17 cellular contexts compared by ENCODE assay signal in genomic region chr22:46776486-46776826, GRCh38. TPM values are rescaled to one million over a fixed set of nuclear protein-coding genes. Genes with fewer than 3 reads are reported as not detected.
DNase-seq lines count a peak whose midpoint lies in the region; ATAC-seq, FAIRE-seq and TF ChIP-seq lines count a peak whose summit lies in the region.
"Had no signal": no experiment of that assay in that cellular context is flagged by ENCODE, and none has a peak within 500 bp of the region (broad histone marks: within the 10 kb centered on the region; RNA-seq: fewer than 3 reads in every experiment).

No MANE protein-coding gene starts in this region.

- H3K9me3 ChIP-seq in Karpas-422 (ENCODE audit: low read length) (no peaks in the 10 kb centered on the region), GM12878 (replicated peaks; ENCODE audit: control insufficient read depth, insufficient read depth, low read length) (no peaks in the 10 kb centered on the region), smooth muscle cell (replicated peaks; ENCODE audit: low read depth) (no peaks in the 10 kb centered on the region)
- H3K9me3 ChIP-seq: gastrocnemius medialis, SJSA1, transverse colon had no signal

- H3K4me3 ChIP-seq in Karpas-422 (ENCODE audit: low read length) (peak overlapping the region; percentile 68), GM12878 (peak overlapping the region; percentile 73), smooth muscle cell (no peak overlapping the region)
- H3K4me3 ChIP-seq: dorsolateral prefrontal cortex, gastrocnemius medialis, SJSA1, transverse colon had no signal

- no peak overlapping the region for H2AFZ ChIP-seq in Karpas-422 (ENCODE audit: low read length)
- no peak overlapping the region for H2AFZ ChIP-seq in GM12878 (ENCODE audit: control insufficient read depth, low read depth, low read length)
- H2AFZ ChIP-seq in smooth muscle cell (ENCODE audit: low read depth), result no peak overlapping the region

- no peak for TF ChIP-seq POLR2A in GM12878 (IDR thresholded peaks at IDR 0.05; ENCODE audit: low read depth, low read length)

- no peaks in the 10 kb centered on the region for H3K9me2 ChIP-seq in Karpas-422 (replicated peaks; ENCODE audit: insufficient read depth, low read length)

- DNase-seq in T-helper 1 cell, result no peak
- peak; percentile 54 for DNase-seq in Karpas-422
- no peak for DNase-seq in GM12878 (ENCODE audit: low read depth, low spot score)
- DNase-seq in natural killer cell, result no peak
- DNase-seq in smooth muscle cell (lab: John Stamatoyannopoulos, UW; ENCODE audit: unreplicated experiment), result no peak
- DNase-seq in NCI-H82 treated with DMSO at 0.1 percent for 48 hours (lab: John Stamatoyannopoulos, UW; ENCODE audit: unreplicated experiment), result no peak
- DNase-seq in effector CD8-positive, alpha-beta T cell (lab: John Stamatoyannopoulos, UW), result no peak
- DNase-seq: activated CD4-positive, alpha-beta T cell treated with anti-CD3 and anti-CD28 coated beads for 4 hours; amygdala; DMS53; gastrocnemius medialis; IMR-90; NCI-H1436; transverse colon had no signal

- no peak for TF ChIP-seq RAD21 in GM12878 (IDR thresholded peaks at IDR 0.05; ENCODE audit: insufficient read depth, low read depth, low read length)

- SMC1A ChIA-PET in GM12878 (lab: Charles Lee; ENCODE audit: uncharacterized antibody, unreplicated experiment), result interaction anchor here (0.7 to 5.9 kb wide), 4 partner anchors 12 to 30 kb away, joined by 3 to 72 read pairs (median 7); partner anchors contain the start of gene TBC1D22A

- H3K36me3 Mint-ChIP-seq in T-helper 1 cell treated with Interleukin-12 subunit alpha and Interleukin-12 subunit beta and Interleukin-4 antibody, amounts not matched to agents 30 μg/mL and 1 μg/mL, for 36 hours (ENCODE audit: low read depth), result peaks cover 4% of the 10 kb centered on the region
- no peaks in the 10 kb centered on the region for H3K36me3 Mint-ChIP-seq in natural killer cell

- 2% methylated on average over 6 of the region's 6 CpGs for WGBS in GM12878 (ENCODE audit: insufficient coverage, insufficient replicate concordance, low lambda C conversion rate, missing lambda C conversion rate)
- 84% methylated on average over 6 of the region's 6 CpGs for WGBS in smooth muscle cell (ENCODE audit: low lambda C conversion rate)

- POLR2A ChIA-PET in GM12878 (lab: Charles Lee), result interaction anchor here (5.2 kb wide), 1 partner anchor 12 kb away, joined by 56 read pairs; the partner anchor contains the start of gene TBC1D22A

- H3K9ac ChIP-seq in Karpas-422 (ENCODE audit: low read length) (peak overlapping the region; percentile 76), GM12878 (ENCODE audit: control insufficient read depth, insufficient read depth, low read length) (peak overlapping the region; percentile 59), smooth muscle cell (ENCODE audit: low read depth) (no peak overlapping the region)

- FAIRE-seq in GM12878 (lab: Jason Lieb, UNC), result no peak

- H3K27me3 Mint-ChIP-seq in T-helper 1 cell treated with Interleukin-12 subunit alpha and Interleukin-12 subunit beta and Interleukin-4 antibody, amounts not matched to agents 30 μg/mL and 1 μg/mL, for 36 hours (ENCODE audit: low read depth), result no peaks in the 10 kb centered on the region
- H3K27me3 Mint-ChIP-seq in natural killer cell (ENCODE audit: low read depth in 2 of 2), result no peaks in the 10 kb centered on the region

- H3K4me1 ChIP-seq in Karpas-422 (ENCODE audit: low read length) (peaks cover 67% of the 10 kb centered on the region), GM12878 (ENCODE audit: control insufficient read depth, insufficient read depth, low read length) (peaks cover 51% of the 10 kb centered on the region), smooth muscle cell (ENCODE audit: low read depth) (no peaks in the 10 kb centered on the region)

- peak overlapping the region; percentile 85 for H3K27ac Mint-ChIP-seq in T-helper 1 cell treated with Interleukin-12 subunit alpha and Interleukin-12 subunit beta and Interleukin-4 antibody, amounts not matched to agents 30 μg/mL and 1 μg/mL, for 36 hours
- H3K27ac Mint-ChIP-seq in natural killer cell, result peak overlapping the region; percentile 68 to 87

- intact Hi-C loops in GM12878 (cut with micrococcal nuclease; ENCODE audit: unreplicated experiment), result loop anchor here (10.0 kb wide), 1 partner anchor 182 kb away; no protein-coding TSS in a partner anchor
- intact Hi-C loops in natural killer cell (cut with micrococcal nuclease), result no loop called here

- no peak for TF ChIP-seq CTCF in GM12878 (IDR thresholded peaks at IDR 0.05 in 2 of 3, conservative IDR thresholded peaks at IDR 0.05 in 1 of 3; ENCODE audit: control insufficient read depth in 2 of 3, extremely low read depth in 1 of 3, insufficient read depth in 1 of 3, low read depth in 3 of 3, low read length in 3 of 3)
- TF ChIP-seq CTCF in natural killer cell (IDR thresholded peaks at IDR 0.05), result no peak
- TF ChIP-seq CTCF in smooth muscle cell (IDR thresholded peaks at IDR 0.05; ENCODE audit: borderline replicate concordance, insufficient read depth, poor library complexity, severe bottlenecking), result no peak

- H3K4me2 ChIP-seq in Karpas-422 (ENCODE audit: low read depth, low read length, poor library complexity, severe bottlenecking) (peak overlapping the region; percentile 81), GM12878 (ENCODE audit: control insufficient read depth, insufficient read depth) (peak overlapping the region; percentile 75), smooth muscle cell (no peak overlapping the region)

- no peaks in the 10 kb centered on the region for H3F3A ChIP-seq in smooth muscle cell (ENCODE audit: low read depth)

- ATAC-seq in GM12878 (no peak), natural killer cell (peak in 1 of 3 donors; percentile 22)
- ATAC-seq: gastrocnemius medialis had no signal

- no peaks in the 10 kb centered on the region for H3K27me3 ChIP-seq in Karpas-422 (ENCODE audit: low read length)
- no peaks in the 10 kb centered on the region for H3K27me3 ChIP-seq in GM12878 (replicated peaks in 1 of 2; ENCODE audit: control insufficient read depth in 2 of 2, insufficient read depth in 2 of 2, low read length in 1 of 2)
- no peaks in the 10 kb centered on the region for H3K27me3 ChIP-seq in smooth muscle cell (ENCODE audit: low read depth)
- H3K27me3 ChIP-seq: dorsolateral prefrontal cortex, gastrocnemius medialis, SJSA1, transverse colon had no signal

- no peak for TF ChIP-seq EP300 in GM12878 (IDR thresholded peaks at IDR 0.05; ENCODE audit: borderline replicate concordance in 1 of 2, control insufficient read depth in 1 of 2, low read depth in 2 of 2, low read length in 2 of 2)

- H4K20me1 ChIP-seq in Karpas-422 (ENCODE audit: insufficient read depth, low read depth, low read length) (peaks cover 3% of the 10 kb centered on the region; the same call in 1 of the 2 replicates), GM12878 (ENCODE audit: control insufficient read depth, insufficient read depth) (peaks cover 6% of the 10 kb centered on the region), smooth muscle cell (ENCODE audit: low read depth) (peaks cover 80% of the 10 kb centered on the region)

- H3K9me3 Mint-ChIP-seq in T-helper 1 cell treated with Interleukin-12 subunit alpha and Interleukin-12 subunit beta and Interleukin-4 antibody, amounts not matched to agents 30 μg/mL and 1 μg/mL, for 36 hours, result no peaks in the 10 kb centered on the region
- no peaks in the 10 kb centered on the region for H3K9me3 Mint-ChIP-seq in natural killer cell

- H3K79me2 ChIP-seq in Karpas-422 (ENCODE audit: low read length) (peaks cover 71% of the 10 kb centered on the region), GM12878 (ENCODE audit: control insufficient read depth, insufficient read depth, low read length) (peaks cover 71% of the 10 kb centered on the region), smooth muscle cell (ENCODE audit: low read depth) (peaks cover 43% of the 10 kb centered on the region)

- H3K27ac ChIP-seq in Karpas-422 (ENCODE audit: low read length) (peak overlapping the region; percentile 99), GM12878 (ENCODE audit: control insufficient read depth, insufficient read depth) (peak overlapping the region; percentile 94), smooth muscle cell (ENCODE audit: low read depth) (no peak overlapping the region)
- H3K27ac ChIP-seq: gastrocnemius medialis, SJSA1 had no signal

- CTCF ChIA-PET in GM12878 (lab: Yijun Ruan, JAX), result interaction anchor here (1.2 to 8.2 kb wide), 3 partner anchors 16 to 26 kb away, joined by 3 to 117 read pairs (median 48); partner anchors contain the start of gene TBC1D22A

- in situ Hi-C loops in GM12878 (cut with MboI), result no loop called here

- RAD21 ChIA-PET in GM12878 (lab: Charles Lee; ENCODE audit: unreplicated experiment), result no interaction called here

- H3K4me3 Mint-ChIP-seq in T-helper 1 cell treated with Interleukin-12 subunit alpha and Interleukin-12 subunit beta and Interleukin-4 antibody, amounts not matched to agents 30 μg/mL and 1 μg/mL, for 36 hours, result peak overlapping the region; percentile 62
- H3K4me3 Mint-ChIP-seq in natural killer cell, result peak overlapping the region; percentile 55

- peaks cover 52% of the 10 kb centered on the region for H3K4me1 Mint-ChIP-seq in T-helper 1 cell treated with Interleukin-12 subunit alpha and Interleukin-12 subunit beta and Interleukin-4 antibody, amounts not matched to agents 30 μg/mL and 1 μg/mL, for 36 hours (ENCODE audit: low read depth)
- H3K4me1 Mint-ChIP-seq in natural killer cell, result peaks cover 63 to 69% of the 10 kb centered on the region in 2 donors

- H3K36me3 ChIP-seq in Karpas-422 (ENCODE audit: insufficient read depth, low read length) (peaks cover 4% of the 10 kb centered on the region), GM12878 (ENCODE audit: control insufficient read depth in 2 of 2, insufficient read depth in 2 of 2, low read length in 1 of 2) (peaks cover 2 to 5% of the 10 kb centered on the region in 2 experiments; a peak in 3 of 4 replicates), smooth muscle cell (ENCODE audit: low read depth) (no peaks in the 10 kb centered on the region)
- H3K36me3 ChIP-seq: gastrocnemius medialis, SJSA1, transverse colon had no signal

- no TSS peak for BruUV-seq in GM12878 (replicated peaks; lab: Mats Ljungman, UMichigan)

RNA-seq across cellular contexts. Expression of gene TBC1D22A, which starts 14.0 kb away (rescaled TPM):
- total RNA-seq in Karpas-422 (2014; rRNA removed; shearing (Covaris generic); ENCODE audit: low replicate concordance), result 27.7 and 39.2 TPM in 2 replicates
- total RNA-seq in GM12878 (2013; cell fraction: nucleolus; rRNA removed), result 103 and 120 TPM in 2 replicates
- 25.2 and 27.7 TPM in 2 replicates for total RNA-seq in GM12878 (2014; rRNA removed)
- total RNA-seq in GM12878 (2014; rRNA removed; fragmentation: Illumina TruSeq; extraction: Trizol), result 9.8 and 9.9 TPM in 2 replicates
- 44.7 and 45.5 TPM in 2 replicates for total RNA-seq in GM12878 (2021)
- 16.4 TPM for polyA plus RNA-seq in GM12878 (2011; ENCODE audit: low read depth)
- 30.9 and 41.8 TPM in 2 replicates for polyA plus RNA-seq in GM12878 (2011; rRNA removed)
- 45.0 and 49.5 TPM in 2 replicates for polyA plus RNA-seq in GM12878 (2011; cell fraction: cytosol; rRNA removed)
- 43.1 and 44.1 TPM in 2 replicates for polyA plus RNA-seq in GM12878 (2011; cell fraction: nucleus; rRNA removed)
- polyA plus RNA-seq in GM12878 (2012), result 44.7 and 50.1 TPM in 2 replicates
- 18.6 and 24.1 TPM in 2 replicates for polyA plus RNA-seq in GM12878 (2014; fragmentation: Illumina TruSeq; extraction: Trizol)
- 1 to 10 TPM in 1 of 2 experiments, under 1 TPM in 1; 0.63 to 2.6 TPM for polyA plus RNA-seq in GM12878 (2014; fragmentation: Nextera tagmentation; extraction: Ambion mirVana)
- 30.9 and 35.2 TPM in 2 replicates for polyA plus RNA-seq in GM12878 (2014; rRNA removed)
- polyA plus RNA-seq in GM12878 (2016; fragmentation: Nextera tagmentation; extraction: Ambion mirVana), result 10 to 100 TPM; 27.0 to 32.9 TPM
- 39.3 and 47.8 TPM in 2 replicates for polyA minus RNA-seq in GM12878 (2011; rRNA and poly(A)+ RNA removed)
- 18.0 and 23.3 TPM in 2 replicates for polyA minus RNA-seq in GM12878 (2011; cell fraction: cytosol; rRNA and poly(A)+ RNA removed)
- 34.8 and 46.1 TPM in 2 replicates for polyA minus RNA-seq in GM12878 (2011; cell fraction: nucleus; rRNA and poly(A)+ RNA removed)
- 10 to 100 TPM; 47.4 to 53.7 (median 53.2) TPM for total RNA-seq in natural killer cell
- total RNA-seq in smooth muscle cell, result 7.2 and 12.5 TPM in 2 replicates
- polyA plus RNA-seq in smooth muscle cell, result 14.4 and 19.2 TPM in 2 replicates

RNA-seq across cellular contexts. Expression of gene CERK, which starts 38.4 kb away (rescaled TPM):
- total RNA-seq in Karpas-422 (2014; rRNA removed; shearing (Covaris generic); ENCODE audit: low replicate concordance), result 53.8 and 79.0 TPM in 2 replicates
- 35.5 and 35.9 TPM in 2 replicates for total RNA-seq in GM12878 (2013; cell fraction: nucleolus; rRNA removed)
- total RNA-seq in GM12878 (2014; rRNA removed), result 40.3 and 40.6 TPM in 2 replicates
- total RNA-seq in GM12878 (2014; rRNA removed; fragmentation: Illumina TruSeq; extraction: Trizol), result 30.8 and 32.6 TPM in 2 replicates
- total RNA-seq in GM12878 (2021), result 41.1 and 42.0 TPM in 2 replicates
- 11.5 TPM for polyA plus RNA-seq in GM12878 (2011; ENCODE audit: low read depth)
- polyA plus RNA-seq in GM12878 (2011; rRNA removed), result 25.3 and 27.8 TPM in 2 replicates
- polyA plus RNA-seq in GM12878 (2011; cell fraction: cytosol; rRNA removed), result 28.7 and 34.2 TPM in 2 replicates
- polyA plus RNA-seq in GM12878 (2011; cell fraction: nucleus; rRNA removed), result 14.9 and 21.7 TPM in 2 replicates
- polyA plus RNA-seq in GM12878 (2012), result 18.6 and 19.3 TPM in 2 replicates
- polyA plus RNA-seq in GM12878 (2014; fragmentation: Illumina TruSeq; extraction: Trizol), result 15.3 and 26.8 TPM in 2 replicates
- 1 to 10 TPM; 4.0 to 5.8 TPM for polyA plus RNA-seq in GM12878 (2014; fragmentation: Nextera tagmentation; extraction: Ambion mirVana)
- 39.8 and 46.9 TPM in 2 replicates for polyA plus RNA-seq in GM12878 (2014; rRNA removed)
- polyA plus RNA-seq in GM12878 (2016; fragmentation: Nextera tagmentation; extraction: Ambion mirVana), result 10 to 100 TPM; 26.9 to 35.6 TPM
- 37.7 and 40.8 TPM in 2 replicates for polyA minus RNA-seq in GM12878 (2011; rRNA and poly(A)+ RNA removed)
- polyA minus RNA-seq in GM12878 (2011; cell fraction: cytosol; rRNA and poly(A)+ RNA removed), result 13.1 and 15.7 TPM in 2 replicates
- polyA minus RNA-seq in GM12878 (2011; cell fraction: nucleus; rRNA and poly(A)+ RNA removed), result 10.8 and 24.0 TPM in 2 replicates
- 10 to 100 TPM; 50.0 to 71.2 (median 55.6) TPM for total RNA-seq in natural killer cell
- 25.4 and 30.7 TPM in 2 replicates for total RNA-seq in smooth muscle cell
- polyA plus RNA-seq in smooth muscle cell, result 23.3 and 25.6 TPM in 2 replicates
